In genomic region chr6:85126448-85127178, GRCh38 we compare ENCODE assay signal across 7 cellular contexts.
DNase-seq lines count a peak whose midpoint lies in the region; ATAC-seq, FAIRE-seq and TF ChIP-seq lines count a peak whose summit lies in the region.

No MANE protein-coding gene starts in this region.

- CTCF ChIA-PET in K562 (lab: Yijun Ruan, JAX; ENCODE audit: low intra/inter-chr PET ratio): interaction anchor here (0.6 to 0.7 kb wide), 2 partner anchors 260 to 910 kb away, joined by 3 to 4 read pairs; no protein-coding TSS in a partner anchor

- H3K27me3 ChIP-seq in Loucy (ENCODE audit: insufficient read depth, low read length, poor library complexity, severe bottlenecking) (no peaks in the 10 kb centered on the region), K562 (ENCODE audit: control insufficient read depth in 2 of 2, insufficient read depth in 2 of 2, low read length in 2 of 2) (no peaks in the 10 kb centered on the region), keratinocyte (ENCODE audit: control insufficient read depth, extremely low read depth, insufficient read depth, low read length) (no peaks in the 10 kb centered on the region)

- intact Hi-C loops in K562 (cut with micrococcal nuclease): loop anchor here (1.0 to 10.0 kb wide), 4 partner anchors 109 to 899 kb away; partner anchors contain the start of genes CEP162 and TBX18

- POLR2A ChIA-PET in K562 (lab: Yijun Ruan, JAX): no interaction called here

- dilution Hi-C loops in keratinocyte (cut with MboI; ENCODE audit: extremely low pct_ligation_motif_present, low sequenced_read_pairs): no loop called here

- TF ChIP-seq RAD21 in K562 (CRISPR knock-in tag; conservative IDR thresholded peaks at IDR 0.05 in 1 of 2, IDR thresholded peaks at IDR 0.05 in 1 of 2): peak; percentile 89 to 93

- peak; percentile 72 for DNase-seq in GM03348 (ENCODE audit: low spot score)
- DNase-seq in K562 (ENCODE audit: extremely low read depth in 1 of 4, low spot score in 3 of 4): peak; percentile 39 to 62 (median 48)
- DNase-seq in keratinocyte (ENCODE audit: low read depth, low spot score): no peak
- peak; percentile 56 for DNase-seq in urothelium cell line (ENCODE audit: low spot score)

- no peaks in the 10 kb centered on the region for H3K9me1 ChIP-seq in K562 (ENCODE audit: control insufficient read depth, insufficient read depth, low read length)
- H3K9me1 ChIP-seq in keratinocyte (ENCODE audit: control insufficient read depth, extremely low read depth, insufficient read depth, low read length): no peaks in the 10 kb centered on the region

- no peaks in the 10 kb centered on the region for H3K36me3 ChIP-seq in Loucy (ENCODE audit: insufficient read depth, low read length)
- no peaks in the 10 kb centered on the region for H3K36me3 ChIP-seq in K562 (ENCODE audit: control insufficient read depth, insufficient read depth, low read length)
- H3K36me3 ChIP-seq in keratinocyte (ENCODE audit: control insufficient read depth in 2 of 2, extremely low read depth in 1 of 2, insufficient read depth in 2 of 2, low read length in 2 of 2): no peaks in the 10 kb centered on the region

- no peak for TF ChIP-seq POLR2A in K562 (conservative IDR thresholded peaks at IDR 0.05)

- FAIRE-seq in K562 (lab: Jason Lieb, UNC) (peak; percentile 72), keratinocyte (lab: Jason Lieb, UNC) (no peak), urothelium cell line (lab: Jason Lieb, UNC) (no peak)

- in situ Hi-C loops in K562 (cut with MboI): no loop called here

- H3K79me2 ChIP-seq in Loucy (ENCODE audit: insufficient read depth, low read length) (no peaks in the 10 kb centered on the region), K562 (ENCODE audit: control insufficient read depth, insufficient read depth, low read length) (no peaks in the 10 kb centered on the region), keratinocyte (ENCODE audit: control insufficient read depth, insufficient read depth, low read length) (no peaks in the 10 kb centered on the region)

- WGBS in K562 (ENCODE audit: insufficient coverage, low coverage, missing lambda C conversion rate): 6% methylated on average over 12 of the region's 12 CpGs

- TF ChIP-seq EP300 in K562 (IDR thresholded peaks at IDR 0.05; ENCODE audit: low read length): no peak

- H3F3A ChIP-seq in Loucy (ENCODE audit: low read depth): no peaks in the 10 kb centered on the region

- peak overlapping the region; percentile 92 for H2AFZ ChIP-seq in Loucy (ENCODE audit: low read length)
- peak overlapping the region; percentile 74 for H2AFZ ChIP-seq in K562 (ENCODE audit: low read depth, low read length)
- H2AFZ ChIP-seq in keratinocyte (ENCODE audit: control insufficient read depth, low read length): no peak overlapping the region

- ATAC-seq in GM21515 (IDR thresholded peaks at IDR 0.05; ENCODE audit: unreplicated experiment) (peak; percentile 82), K562 (peak; percentile 100), GM19324 (IDR thresholded peaks at IDR 0.05; ENCODE audit: low FRiP score, unreplicated experiment) (no peak)

- TF ChIP-seq CTCF in Loucy (conservative IDR thresholded peaks at IDR 0.05; ENCODE audit: low read length): peak; percentile 85
- peak; percentile 81 to 89 (median 82) for TF ChIP-seq CTCF in K562 (IDR thresholded peaks at IDR 0.05 in 2 of 3, conservative IDR thresholded peaks at IDR 0.05 in 1 of 3; ENCODE audit: insufficient read depth in 2 of 3, low read depth in 1 of 3, low read length in 3 of 3)
- TF ChIP-seq CTCF in keratinocyte (optimal IDR thresholded peaks at IDR 0.05 in 1 of 3, IDR thresholded peaks at IDR 0.05 in 1 of 3, conservative IDR thresholded peaks at IDR 0.05 in 1 of 3; ENCODE audit: extremely low read depth in 1 of 3, insufficient read depth in 2 of 3, low read length in 3 of 3): peak; percentile 39 to 70 (median 66)

- peak overlapping the region; percentile 45 for H3K4me2 ChIP-seq in Loucy (ENCODE audit: low read depth, low read length, poor library complexity, severe bottlenecking)
- peak overlapping the region; percentile 24 for H3K4me2 ChIP-seq in K562 (ENCODE audit: insufficient read depth, low read length)
- H3K4me2 ChIP-seq in keratinocyte (ENCODE audit: control insufficient read depth, extremely low read depth, insufficient read depth, low read depth, low read length): no peak overlapping the region

- H3K9ac ChIP-seq in Loucy (ENCODE audit: low read depth, low read length, poor library complexity, severe bottlenecking): no peak overlapping the region
- H3K9ac ChIP-seq in K562 (ENCODE audit: insufficient read depth in 1 of 2, low read depth in 2 of 2, low read length in 2 of 2): no peak overlapping the region
- no peak overlapping the region for H3K9ac ChIP-seq in keratinocyte (ENCODE audit: control insufficient read depth, extremely low read depth, insufficient read depth, low read length)

- no peaks in the 10 kb centered on the region for H3K9me2 ChIP-seq in Loucy (replicated peaks; ENCODE audit: low read depth, low read length)

- H3K9me3 ChIP-seq in Loucy (ENCODE audit: insufficient read depth, low read depth, low read length): no peaks in the 10 kb centered on the region
- no peaks in the 10 kb centered on the region for H3K9me3 ChIP-seq in K562 (replicated peaks; ENCODE audit: control insufficient read depth, insufficient read depth, low read depth, low read length)
- H3K9me3 ChIP-seq in keratinocyte (ENCODE audit: control insufficient read depth, low read depth, low read length): no peaks in the 10 kb centered on the region

- no peak overlapping the region for H3K4me3 ChIP-seq in Loucy (ENCODE audit: low read length, poor library complexity, severe bottlenecking)
- H3K4me3 ChIP-seq in K562: no peak overlapping the region
- no peak overlapping the region for H3K4me3 ChIP-seq in keratinocyte (ENCODE audit: control insufficient read depth in 2 of 3, extremely low read depth in 1 of 3, insufficient read depth in 2 of 3, low read depth in 1 of 3, low read length in 3 of 3)

- BruUV-seq in K562 (replicated peaks; lab: Mats Ljungman, UMichigan): no TSS peak

- H4K20me1 ChIP-seq in Loucy (ENCODE audit: insufficient read depth, low read length, poor library complexity, severe bottlenecking): no peaks in the 10 kb centered on the region
- H4K20me1 ChIP-seq in K562 (replicated peaks; ENCODE audit: control insufficient read depth, insufficient read depth, low read length): no peaks in the 10 kb centered on the region
- H4K20me1 ChIP-seq in keratinocyte (ENCODE audit: control insufficient read depth, extremely low read depth, insufficient read depth, low read length): no peaks in the 10 kb centered on the region

- H3K27ac ChIP-seq in K562 (ENCODE audit: extremely low read depth, low read depth, low read length): no peak overlapping the region
- no peak overlapping the region for H3K27ac ChIP-seq in keratinocyte (ENCODE audit: control insufficient read depth, insufficient read depth, low read length)

- H3K4me1 ChIP-seq in Loucy (ENCODE audit: insufficient read depth, low read length, poor library complexity, severe bottlenecking) (no peaks in the 10 kb centered on the region), K562 (replicated peaks in 1 of 2; ENCODE audit: control insufficient read depth in 2 of 2, insufficient read depth in 2 of 2, low read length in 2 of 2) (no peaks in the 10 kb centered on the region; a peak in 1 of 5 replicates), keratinocyte (ENCODE audit: control insufficient read depth, extremely low read depth, insufficient read depth, low read length) (no peaks in the 10 kb centered on the region)

TF ChIP-seq in K562, 482 proteins besides CTCF, POLR2A, EP300 and RAD21 (continues in another document):
- TF ChIP-seq MAZ (CRISPR knock-in tag; conservative IDR thresholded peaks at IDR 0.05 in 1 of 2, IDR thresholded peaks at IDR 0.05 in 1 of 2): peak in 1 of 2 experiments; percentile 22; a peak in 1 of 4 replicates
- peak; percentile 93 for TF ChIP-seq DEAF1 (CRISPR knock-in tag; IDR thresholded peaks at IDR 0.05)
- TF ChIP-seq ZNF24 (IDR thresholded peaks at IDR 0.05): peak; percentile 65
- TF ChIP-seq MTA3 (IDR thresholded peaks at IDR 0.05; ENCODE audit: borderline replicate concordance): peak; percentile 24; the same call in 1 of the 2 replicates
- TF ChIP-seq CREM (IDR thresholded peaks at IDR 0.05; ENCODE audit: low read depth): 0 out of 2 replicates have a peak, but pooled peaks have one; percentile 25
- peak; percentile 39; the same call in 1 of the 2 replicates for TF ChIP-seq L3MBTL2 (IDR thresholded peaks at IDR 0.05)
- TF ChIP-seq CTBP1 (IDR thresholded peaks at IDR 0.05; ENCODE audit: borderline replicate concordance): 0 out of 2 replicates have a peak, but pooled peaks have one; percentile 28
- TF ChIP-seq SNIP1 (IDR thresholded peaks at IDR 0.05; ENCODE audit: low read depth): no peak
- peak in 1 of 2 experiments; percentile 52; a peak in 2 of 4 replicates for TF ChIP-seq RCOR1 (IDR thresholded peaks at IDR 0.05; ENCODE audit: borderline replicate concordance in 1 of 2, low read depth in 2 of 2, low read length in 2 of 2)
- peak; percentile 26; the same call in 1 of the 2 replicates for TF ChIP-seq ATF7 (IDR thresholded peaks at IDR 0.05)
- TF ChIP-seq BRD4 (IDR thresholded peaks at IDR 0.05): no peak
- TF ChIP-seq SMC3 (conservative IDR thresholded peaks at IDR 0.05; ENCODE audit: insufficient read depth, low read depth, low read length): peak; percentile 71
- no peak for TF ChIP-seq GATA2 (CRISPR knock-in tag; IDR thresholded peaks at IDR 0.05)
- TF ChIP-seq JUND (IDR thresholded peaks at IDR 0.05; ENCODE audit: borderline replicate concordance, low read depth, low read length): peak; percentile 31; the same call in 1 of the 2 replicates
- no peak for TF ChIP-seq JUND (tag; IDR thresholded peaks at IDR 0.05; ENCODE audit: borderline replicate concordance, low read depth, low read length)
